19 cellular contexts compared by ENCODE assay signal in genomic region chr6:113818528-113818927, GRCh38. TPM values are rescaled to one million over a fixed set of nuclear protein-coding genes. Genes with fewer than 3 reads are reported as not detected.
A peak's percentile ranks its signal among the peaks of the same experiment; 100 is the strongest.
DNase-seq lines count a peak whose midpoint lies in the region; FAIRE-seq and TF ChIP-seq lines count a peak whose summit lies in the region.
"Had no signal": no experiment of that assay in that cellular context is flagged by ENCODE, and none has a peak within 500 bp of the region (broad histone marks: within the 10 kb centered on the region; RNA-seq: fewer than 3 reads in every experiment).

No MANE protein-coding gene starts in this region.

- H3K4me1 ChIP-seq in colonic mucosa (peaks cover 5% of the 10 kb centered on the region), mesenchymal stem cell (ENCODE audit: control insufficient read depth, insufficient read depth, low read depth, low read length) (no peaks in the 10 kb centered on the region)
- H3K4me1 ChIP-seq: vagina had no signal

- no peak overlapping the region for H2AFZ ChIP-seq in mesenchymal stem cell (ENCODE audit: low read depth, low read length)

- H3K4me2 ChIP-seq in mesenchymal stem cell (ENCODE audit: low read length, poor library complexity, severe bottlenecking): no peak overlapping the region

- TF ChIP-seq CTCF in AG10803 (conservative IDR thresholded peaks at IDR 0.05; ENCODE audit: low read length) (no peak), colonic mucosa (IDR thresholded peaks at IDR 0.05) (no peak)

- no peak overlapping the region for H3K4ac ChIP-seq in mesenchymal stem cell (ENCODE audit: low read depth in 1 of 2, low read length in 2 of 2)

- FAIRE-seq in GM19239 (lab: Jason Lieb, UNC): no peak
- FAIRE-seq: bronchial epithelial cell had no signal

- H3K14ac ChIP-seq in mesenchymal stem cell (ENCODE audit: low read length in 2 of 2): no peak overlapping the region

- no peaks in the 10 kb centered on the region for H3K4me1 Mint-ChIP-seq in activated CD4-positive, alpha-beta memory T cell treated with anti-CD3 and anti-CD28 coated beads for 36 hours (ENCODE audit: low read depth)
- H3K4me1 Mint-ChIP-seq: activated naive CD4-positive, alpha-beta T cell treated with anti-CD3 and anti-CD28 coated beads, Interleukin-2, amount 50 U/mL, for 24 hours had no signal

- CTCF ChIA-PET in activated CD4-positive, alpha-beta memory T cell treated with anti-CD3 and anti-CD28 coated beads for 36 hours (lab: Charles Lee): no interaction called here

- H2BK12ac ChIP-seq in mesenchymal stem cell (ENCODE audit: low read length in 2 of 2): no peak overlapping the region

- no CpG with 5 or more reads among the region's 2 CpGs for WGBS in mesenchymal stem cell

- H2BK15ac ChIP-seq in mesenchymal stem cell (ENCODE audit: low read depth, poor library complexity, severe bottlenecking): no peak overlapping the region

- H3K36me3 Mint-ChIP-seq in activated CD4-positive, alpha-beta memory T cell treated with anti-CD3 and anti-CD28 coated beads for 36 hours: no peaks in the 10 kb centered on the region
- H3K36me3 Mint-ChIP-seq: activated naive CD4-positive, alpha-beta T cell treated with anti-CD3 and anti-CD28 coated beads, Interleukin-2, amount 50 U/mL, for 24 hours had no signal

- H3K9ac ChIP-seq in colonic mucosa (ENCODE audit: low read depth in 2 of 2, low read length in 2 of 2) (no peak overlapping the region), mesenchymal stem cell (ENCODE audit: low read length) (no peak overlapping the region)

- H3K18ac ChIP-seq in mesenchymal stem cell (ENCODE audit: low read depth in 1 of 2, low read length in 2 of 2): no peak overlapping the region

- H3K9me3 Mint-ChIP-seq in activated CD4-positive, alpha-beta memory T cell treated with anti-CD3 and anti-CD28 coated beads for 36 hours: no peaks in the 10 kb centered on the region
- H3K9me3 Mint-ChIP-seq: activated naive CD4-positive, alpha-beta T cell treated with anti-CD3 and anti-CD28 coated beads, Interleukin-2, amount 50 U/mL, for 24 hours had no signal

- H4K8ac ChIP-seq in mesenchymal stem cell (ENCODE audit: low read length): no peak overlapping the region

- peaks cover 12% of the 10 kb centered on the region for H3K27me3 Mint-ChIP-seq in activated CD4-positive, alpha-beta memory T cell treated with anti-CD3 and anti-CD28 coated beads for 36 hours

- H2BK5ac ChIP-seq in mesenchymal stem cell (ENCODE audit: low read depth, low read length, poor library complexity, severe bottlenecking): no peak overlapping the region

- H3K4me3 ChIP-seq in AG10803 (ENCODE audit: low read length) (no peak overlapping the region), colonic mucosa (no peak overlapping the region), mesenchymal stem cell (ENCODE audit: insufficient read depth in 1 of 2, low read depth in 1 of 2, low read length in 2 of 2) (no peak overlapping the region)
- H3K4me3 ChIP-seq: ovary, vagina had no signal

- no peak overlapping the region for H2BK120ac ChIP-seq in mesenchymal stem cell (ENCODE audit: low read depth, low read length)

- H3K79me1 ChIP-seq in mesenchymal stem cell (replicated peaks; ENCODE audit: low read length, poor library complexity, severe bottlenecking): no peaks in the 10 kb centered on the region

- no peak overlapping the region for H4K91ac ChIP-seq in mesenchymal stem cell (ENCODE audit: low read length)

- H3K36me3 ChIP-seq in colonic mucosa: no peaks in the 10 kb centered on the region
- no peaks in the 10 kb centered on the region for H3K36me3 ChIP-seq in mesenchymal stem cell (ENCODE audit: control insufficient read depth in 1 of 2, insufficient read depth in 2 of 2, low read depth in 1 of 2, low read length in 2 of 2)
- H3K36me3 ChIP-seq: ovary, vagina had no signal

- no peak overlapping the region for H3K27ac Mint-ChIP-seq in activated CD4-positive, alpha-beta memory T cell treated with anti-CD3 and anti-CD28 coated beads for 36 hours
- H3K27ac Mint-ChIP-seq: activated naive CD4-positive, alpha-beta T cell treated with anti-CD3 and anti-CD28 coated beads, Interleukin-2, amount 50 U/mL, for 24 hours had no signal

- H3K23ac ChIP-seq in mesenchymal stem cell (ENCODE audit: low read length in 2 of 2): no peak overlapping the region

- DNase-seq in AG10803 (ENCODE audit: low read depth) (peak; percentile 22), MV-4-11 (lab: John Stamatoyannopoulos, UW) (peak; percentile 57), colonic mucosa (no peak), mesenchymal stem cell (peak; percentile 9), GM19239 (ENCODE audit: insufficient read length, low spot score) (no peak), AG08396 (ENCODE audit: low spot score) (no peak)
- no peak for DNase-seq in activated CD4-positive, alpha-beta memory T cell treated with anti-CD3 and anti-CD28 coated beads for 36 hours
- DNase-seq in stimulated activated CD4-positive, alpha-beta T cell treated with anti-CD3 and anti-CD28 coated beads, Interleukin-2, amount 100 ng/mL, for 48 hours: no peak
- DNase-seq: activated CD4-positive, alpha-beta T cell treated with anti-CD3 and anti-CD28 coated beads for 4 hours; activated T-cell treated with anti-CD3 and anti-CD28 coated beads, Interleukin-2, amount 50 U/mL, for 1 hour; effector CD8-positive, alpha-beta T cell; foreskin melanocyte; GF-D8; NCI-H2171; ovary; Right ventricle myocardium superior had no signal

- peak overlapping the region; percentile 46 for H3K27ac ChIP-seq in colonic mucosa
- no peak overlapping the region for H3K27ac ChIP-seq in mesenchymal stem cell (ENCODE audit: low read length, poor library complexity, severe bottlenecking)
- H3K27ac ChIP-seq: ovary, vagina had no signal

- H3K4me3 Mint-ChIP-seq in activated CD4-positive, alpha-beta memory T cell treated with anti-CD3 and anti-CD28 coated beads for 36 hours: no peak overlapping the region
- H3K4me3 Mint-ChIP-seq: activated naive CD4-positive, alpha-beta T cell treated with anti-CD3 and anti-CD28 coated beads, Interleukin-2, amount 50 U/mL, for 24 hours had no signal

- no peak overlapping the region for H2AK5ac ChIP-seq in mesenchymal stem cell (ENCODE audit: low read length, severe bottlenecking)

- intact Hi-C loops in colonic mucosa (cut with DNase I): no loop called here
- intact Hi-C loops in activated CD4-positive, alpha-beta memory T cell treated with anti-CD3 and anti-CD28 coated beads for 36 hours (cut with micrococcal nuclease): no loop called here

- H3K9me3 ChIP-seq in colonic mucosa (no peaks in the 10 kb centered on the region), mesenchymal stem cell (ENCODE audit: control insufficient read depth, low read length) (no peaks in the 10 kb centered on the region)
- H3K9me3 ChIP-seq: ovary, vagina had no signal

- POLR2A ChIA-PET in activated CD4-positive, alpha-beta memory T cell treated with anti-CD3 and anti-CD28 coated beads for 36 hours (lab: Charles Lee): no interaction called here

- H3K27me3 ChIP-seq in colonic mucosa (no peaks in the 10 kb centered on the region), mesenchymal stem cell (ENCODE audit: control insufficient read depth in 1 of 2, insufficient read depth in 1 of 2, low read length in 2 of 2) (no peaks in the 10 kb centered on the region)
- H3K27me3 ChIP-seq: ovary, vagina had no signal

RNA-seq across cellular contexts. Expression of gene MARCKS, which starts 38.6 kb away (rescaled TPM):
- total RNA-seq in colonic mucosa: 100 to 1,000 TPM; 228 to 242 TPM
- polyA plus RNA-seq in mesenchymal stem cell (2013, experiment 1 of 2): 133 TPM
- polyA plus RNA-seq in mesenchymal stem cell (2013, experiment 2 of 2): 131 TPM
- total RNA-seq in activated CD4-positive, alpha-beta memory T cell treated with anti-CD3 and anti-CD28 coated beads for 36 hours: under 1 TPM; 0.07 to 0.15 TPM

Comparison
In these comparisons a context has a peak if more than half of its experiments do, and no peak if none do; other contexts are left out.
1. DNase-seq: peak in AG10803 (single experiment), MV-4-11 (single experiment) and mesenchymal stem cell (single experiment); none in colonic mucosa (single experiment), activated CD4-positive, alpha-beta memory T cell treated with anti-CD3 and anti-CD28 coated beads for 36 hours (single experiment), stimulated activated CD4-positive, alpha-beta T cell treated with anti-CD3 and anti-CD28 coated beads, Interleukin-2, amount 100 ng/mL, for 48 hours (0 of 2), GM19239 (single experiment) and AG08396 (single experiment).
2. RNA of gene MARCKS, which starts 38.6 kb away (total RNA-seq): 228 to 242 TPM in colonic mucosa; 0.07 to 0.15 TPM in activated CD4-positive, alpha-beta memory T cell treated with anti-CD3 and anti-CD28 coated beads for 36 hours; every median in the first group is over 100 times any median in the second.